18 cellular contexts compared by ENCODE assay signal in genomic region chr12:92703777-92704176, GRCh38. TPM values are rescaled to one million over a fixed set of nuclear protein-coding genes. Genes with fewer than 3 reads are reported as not detected.
DNase-seq lines count a peak whose midpoint lies in the region; ATAC-seq and TF ChIP-seq lines count a peak whose summit lies in the region.
"Had no signal": no experiment of that assay in that cellular context is flagged by ENCODE, and none has a peak within 500 bp of the region (broad histone marks: within the 10 kb centered on the region; RNA-seq: fewer than 3 reads in every experiment).

No MANE protein-coding gene starts in this region.

- H3K9me2 ChIP-seq in MM.1S (replicated peaks; ENCODE audit: insufficient read depth, low read length), result no peaks in the 10 kb centered on the region

- H3K4me1 ChIP-seq in MM.1S (ENCODE audit: low read length) (peaks cover 25% of the 10 kb centered on the region), colonic mucosa (no peaks in the 10 kb centered on the region)

- H2AFZ ChIP-seq in MM.1S (ENCODE audit: low read length), result peak overlapping the region; percentile 42

- H3K36me3 ChIP-seq in MM.1S (replicated peaks; ENCODE audit: insufficient read depth, low read length) (no peaks in the 10 kb centered on the region), colonic mucosa (no peaks in the 10 kb centered on the region)

- H3K79me2 ChIP-seq in MM.1S (ENCODE audit: low read length), result no peaks in the 10 kb centered on the region

- DNase-seq in GM12864 (ENCODE audit: low read depth), result no peak
- DNase-seq in MM.1S, result no peak
- no peak for DNase-seq in colonic mucosa
- DNase-seq in renal cortical epithelial cell (ENCODE audit: low read depth), result peak; percentile 26
- DNase-seq in GM19240 (ENCODE audit: insufficient read length, low spot score), result no peak
- DNase-seq: CD4-positive, alpha-beta T cell; DMS79 treated with DMSO at 0.1 percent for 48 hours; HCEC 1CT; NCI-H1105; NCI-H187 treated with DMSO at 0.1 percent for 48 hours; NCI-H446; NCI-H774; SHP77 had no signal

- intact Hi-C loops in colonic mucosa (cut with DNase I), result no loop called here

- H3K27ac ChIP-seq in MM.1S (ENCODE audit: low read length), result peak overlapping the region; percentile 81; the same call in 1 of the 2 replicates
- peak overlapping the region; percentile 85 for H3K27ac ChIP-seq in colonic mucosa

- H3F3A ChIP-seq in MM.1S (ENCODE audit: insufficient read depth, low read length), result peaks cover 22% of the 10 kb centered on the region

- H3K9me3 ChIP-seq in MM.1S (replicated peaks; ENCODE audit: insufficient read depth, low read length) (no peaks in the 10 kb centered on the region), colonic mucosa (no peaks in the 10 kb centered on the region)

- H3K27me3 ChIP-seq in MM.1S (replicated peaks; ENCODE audit: insufficient read depth, low read length) (no peaks in the 10 kb centered on the region), colonic mucosa (no peaks in the 10 kb centered on the region)

- no peak for TF ChIP-seq CTCF in GM12864 (IDR thresholded peaks at IDR 0.05; ENCODE audit: low read depth, low read length, missing control alignments)
- no peak for TF ChIP-seq CTCF in MM.1S (IDR thresholded peaks at IDR 0.05; ENCODE audit: low read length)
- no peak for TF ChIP-seq CTCF in colonic mucosa (IDR thresholded peaks at IDR 0.05)

- H3K4me3 ChIP-seq in GM12864 (ENCODE audit: low read depth, low read length) (peak overlapping the region; percentile 71), MM.1S (ENCODE audit: low read length) (peak overlapping the region; percentile 70), colonic mucosa (no peak overlapping the region)
- H3K4me3 ChIP-seq: K562 had no signal

- H3K4me2 ChIP-seq in MM.1S (ENCODE audit: low read depth, low read length), result peak overlapping the region; percentile 95

- H4K20me1 ChIP-seq in MM.1S (ENCODE audit: insufficient read depth, low read length), result no peaks in the 10 kb centered on the region

- H3K9ac ChIP-seq in MM.1S (ENCODE audit: low read length) (peak overlapping the region; percentile 43; the same call in 1 of the 2 replicates), colonic mucosa (ENCODE audit: low read depth in 2 of 2, low read length in 2 of 2) (no peak overlapping the region)

- ATAC-seq in GM19463 (IDR thresholded peaks at IDR 0.05; ENCODE audit: unreplicated experiment) (no peak), GM21447 (IDR thresholded peaks at IDR 0.05; ENCODE audit: unreplicated experiment) (no peak), GM19455 (IDR thresholded peaks at IDR 0.05; ENCODE audit: unreplicated experiment) (no peak)
- ATAC-seq: K562 had no signal

RNA-seq across cellular contexts. Expression of gene PLEKHG7, which starts 1.0 kb away (rescaled TPM):
- under 1 TPM; 0.32 to 0.59 TPM for total RNA-seq in colonic mucosa
- total RNA-seq in renal cortical epithelial cell, result 0.10 and 0.17 TPM in 2 replicates
- total RNA-seq: CD4-positive, alpha-beta T cell; K562; M059J had no signal
